23 cellular contexts compared by ENCODE assay signal in the genomic region with DNA sequence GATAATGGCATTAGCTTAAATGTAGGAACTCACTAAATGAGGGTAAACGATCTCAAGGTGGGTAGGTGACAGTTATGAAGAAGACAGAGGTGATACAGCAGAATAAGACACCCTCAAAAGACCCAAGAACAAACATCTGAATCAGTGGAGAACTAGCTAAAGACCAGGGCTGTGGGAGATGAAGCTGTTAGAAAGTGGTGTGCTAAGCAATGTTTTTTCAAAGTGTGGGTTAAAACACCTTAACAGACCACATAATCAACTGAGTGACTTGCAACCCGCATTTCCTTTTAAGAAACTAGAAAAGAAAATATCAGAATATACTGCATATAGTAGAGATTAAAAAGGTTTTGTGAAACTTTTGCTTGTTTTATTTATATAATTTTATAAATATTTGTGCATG.
DNase-seq lines count a peak whose midpoint lies in the region; ATAC-seq and TF ChIP-seq lines count a peak whose summit lies in the region.
"Had no signal": no experiment of that assay in that cellular context is flagged by ENCODE, and none has a peak within 500 bp of the region (broad histone marks: within the 10 kb centered on the region; RNA-seq: fewer than 3 reads in every experiment).

No MANE protein-coding gene starts in this region.

- no peaks in the 10 kb centered on the region for H3K27me3 ChIP-seq in CD8-positive, alpha-beta T cell (ENCODE audit: insufficient read depth, low read length)

- CTCF ChIA-PET in activated CD4-positive, alpha-beta memory T cell treated with anti-CD3 and anti-CD28 coated beads, Interleukin-2, amount 10 ng/mL, durations not matched to agents 7 days and 5 days (lab: Charles Lee): interaction anchor here (0.6 to 1.5 kb wide), 3 partner anchors 88 to 117 kb away, joined by 4 to 6 read pairs (median 5); no protein-coding TSS in a partner anchor
- CTCF ChIA-PET in activated CD4-positive, alpha-beta memory T cell treated with anti-CD3 and anti-CD28 coated beads for 36 hours (lab: Charles Lee): interaction anchor here (0.6 to 1.5 kb wide), 3 partner anchors 88 to 190 kb away, joined by 4 to 6 read pairs (median 4); no protein-coding TSS in a partner anchor
- CTCF ChIA-PET in CD8-positive, alpha-beta T cell (lab: Charles Lee): interaction anchor here (1.0 to 1.6 kb wide), 5 partner anchors 14 to 278 kb away, joined by 3 to 5 read pairs (median 4); no protein-coding TSS in a partner anchor

- H3K4me1 Mint-ChIP-seq in activated CD4-positive, alpha-beta memory T cell treated with anti-CD3 and anti-CD28 coated beads, Interleukin-2, amount 10 ng/mL, durations not matched to agents 7 days and 5 days: peaks cover 5% of the 10 kb centered on the region
- H3K4me1 Mint-ChIP-seq in activated CD4-positive, alpha-beta memory T cell treated with anti-CD3 and anti-CD28 coated beads for 36 hours (ENCODE audit: low read depth): no peaks in the 10 kb centered on the region
- H3K4me1 Mint-ChIP-seq in CD8-positive, alpha-beta T cell (ENCODE audit: low read depth): peaks cover 21% of the 10 kb centered on the region
- H3K4me1 Mint-ChIP-seq in activated T-helper 17 cell treated with anti-CD3 and anti-CD28 coated beads, Interleukin-2, amount 50 U/mL, for 72 hours: peaks cover 4% of the 10 kb centered on the region
- H3K4me1 Mint-ChIP-seq in natural killer cell: peaks cover 32 to 35% of the 10 kb centered on the region in 2 donors
- H3K4me1 Mint-ChIP-seq: CD14-positive monocyte had no signal

- H3K4me1 ChIP-seq in CD8-positive, alpha-beta T cell (ENCODE audit: insufficient read depth, low read length): peaks cover 4% of the 10 kb centered on the region
- H3K4me1 ChIP-seq: HAP-1 had no signal

- H3K36me3 Mint-ChIP-seq in activated CD4-positive, alpha-beta memory T cell treated with anti-CD3 and anti-CD28 coated beads, Interleukin-2, amount 10 ng/mL, durations not matched to agents 7 days and 5 days (ENCODE audit: low read depth): peaks cover 59% of the 10 kb centered on the region
- H3K36me3 Mint-ChIP-seq in activated CD4-positive, alpha-beta memory T cell treated with anti-CD3 and anti-CD28 coated beads for 36 hours: peaks cover 50% of the 10 kb centered on the region
- H3K36me3 Mint-ChIP-seq in CD8-positive, alpha-beta T cell: peaks cover 70% of the 10 kb centered on the region
- peaks cover 79% of the 10 kb centered on the region for H3K36me3 Mint-ChIP-seq in activated T-helper 17 cell treated with anti-CD3 and anti-CD28 coated beads, Interleukin-2, amount 50 U/mL, for 72 hours (ENCODE audit: low read depth)
- peaks cover 10% of the 10 kb centered on the region for H3K36me3 Mint-ChIP-seq in natural killer cell

- H3K4me3 Mint-ChIP-seq in activated CD4-positive, alpha-beta memory T cell treated with anti-CD3 and anti-CD28 coated beads, Interleukin-2, amount 10 ng/mL, durations not matched to agents 7 days and 5 days: no peak overlapping the region
- H3K4me3 Mint-ChIP-seq in activated CD4-positive, alpha-beta memory T cell treated with anti-CD3 and anti-CD28 coated beads for 36 hours: no peak overlapping the region
- no peak overlapping the region for H3K4me3 Mint-ChIP-seq in CD8-positive, alpha-beta T cell
- H3K4me3 Mint-ChIP-seq in activated T-helper 17 cell treated with anti-CD3 and anti-CD28 coated beads, Interleukin-2, amount 50 U/mL, for 72 hours: no peak overlapping the region
- peak overlapping the region; percentile 49 for H3K4me3 Mint-ChIP-seq in natural killer cell
- H3K4me3 Mint-ChIP-seq: CD14-positive monocyte had no signal

- DNase-seq in activated CD4-positive, alpha-beta memory T cell treated with anti-CD3 and anti-CD28 coated beads, Interleukin-2, amount 10 ng/mL, durations not matched to agents 7 days and 5 days: no peak
- no peak for DNase-seq in activated CD4-positive, alpha-beta memory T cell treated with anti-CD3 and anti-CD28 coated beads for 36 hours
- DNase-seq in CD8-positive, alpha-beta T cell: no peak
- DNase-seq in natural killer cell (no peak), 8988T (no peak), RKO (ENCODE audit: low spot score) (no peak)
- DNase-seq: DMS153, GF-D8, KG1, NCI-H1417, NCI-H187, NCI-H2107, NCI-H2227 treated with DMSO at 0.1 percent for 48 hours, NCI-H510A treated with DMSO at 0.1 percent for 48 hours, NCI-H82, OCI-M1, RPMI8226 had no signal

- H3K27ac ChIP-seq in CD8-positive, alpha-beta T cell (ENCODE audit: low read depth, low read length): no peak overlapping the region
- H3K27ac ChIP-seq: 22Rv1 had no signal

- POLR2A ChIA-PET in activated CD4-positive, alpha-beta memory T cell treated with anti-CD3 and anti-CD28 coated beads, Interleukin-2, amount 10 ng/mL, durations not matched to agents 7 days and 5 days (lab: Charles Lee): interaction anchor here (0.9 to 1.0 kb wide), 2 partner anchors 21 to 213 kb away, joined by 3 read pairs; a partner anchor contains a TSS
- POLR2A ChIA-PET in activated CD4-positive, alpha-beta memory T cell treated with anti-CD3 and anti-CD28 coated beads for 36 hours (lab: Charles Lee): no interaction called here
- POLR2A ChIA-PET in CD8-positive, alpha-beta T cell (lab: Charles Lee): interaction anchor here (1.2 kb wide), 1 partner anchor 70 kb away, joined by 5 read pairs; a partner anchor contains a TSS

- H3K9me3 Mint-ChIP-seq in activated CD4-positive, alpha-beta memory T cell treated with anti-CD3 and anti-CD28 coated beads, Interleukin-2, amount 10 ng/mL, durations not matched to agents 7 days and 5 days: peaks cover 9% of the 10 kb centered on the region
- H3K9me3 Mint-ChIP-seq in activated CD4-positive, alpha-beta memory T cell treated with anti-CD3 and anti-CD28 coated beads for 36 hours: no peaks in the 10 kb centered on the region
- H3K9me3 Mint-ChIP-seq in CD8-positive, alpha-beta T cell: peaks cover 2% of the 10 kb centered on the region
- H3K9me3 Mint-ChIP-seq in activated T-helper 17 cell treated with anti-CD3 and anti-CD28 coated beads, Interleukin-2, amount 50 U/mL, for 72 hours: no peaks in the 10 kb centered on the region
- no peaks in the 10 kb centered on the region for H3K9me3 Mint-ChIP-seq in natural killer cell

- H3K27me3 Mint-ChIP-seq in activated CD4-positive, alpha-beta memory T cell treated with anti-CD3 and anti-CD28 coated beads, Interleukin-2, amount 10 ng/mL, durations not matched to agents 7 days and 5 days: no peaks in the 10 kb centered on the region
- H3K27me3 Mint-ChIP-seq in activated CD4-positive, alpha-beta memory T cell treated with anti-CD3 and anti-CD28 coated beads for 36 hours: no peaks in the 10 kb centered on the region
- no peaks in the 10 kb centered on the region for H3K27me3 Mint-ChIP-seq in CD8-positive, alpha-beta T cell (ENCODE audit: low read depth)
- no peaks in the 10 kb centered on the region for H3K27me3 Mint-ChIP-seq in activated T-helper 17 cell treated with anti-CD3 and anti-CD28 coated beads, Interleukin-2, amount 50 U/mL, for 72 hours
- H3K27me3 Mint-ChIP-seq in natural killer cell (ENCODE audit: low read depth in 2 of 2): no peaks in the 10 kb centered on the region

- H3K9me3 ChIP-seq in CD8-positive, alpha-beta T cell (ENCODE audit: low read length): no peaks in the 10 kb centered on the region

- intact Hi-C loops in activated CD4-positive, alpha-beta memory T cell treated with anti-CD3 and anti-CD28 coated beads for 36 hours (cut with micrococcal nuclease): no loop called here
- intact Hi-C loops in CD8-positive, alpha-beta T cell (cut with DNase I, micrococcal nuclease): no loop called here
- intact Hi-C loops in natural killer cell (cut with micrococcal nuclease): no loop called here

- H3K27ac Mint-ChIP-seq in activated CD4-positive, alpha-beta memory T cell treated with anti-CD3 and anti-CD28 coated beads, Interleukin-2, amount 10 ng/mL, durations not matched to agents 7 days and 5 days: peak overlapping the region; percentile 4
- no peak overlapping the region for H3K27ac Mint-ChIP-seq in activated CD4-positive, alpha-beta memory T cell treated with anti-CD3 and anti-CD28 coated beads for 36 hours
- peak overlapping the region; percentile 30 for H3K27ac Mint-ChIP-seq in CD8-positive, alpha-beta T cell
- H3K27ac Mint-ChIP-seq in activated T-helper 17 cell treated with anti-CD3 and anti-CD28 coated beads, Interleukin-2, amount 50 U/mL, for 72 hours: peak overlapping the region; percentile 24
- peak overlapping the region; percentile 81 to 88 for H3K27ac Mint-ChIP-seq in natural killer cell

- H3K4me3 ChIP-seq in CD8-positive, alpha-beta T cell (ENCODE audit: low read depth, low read length): no peak overlapping the region
- H3K4me3 ChIP-seq: HAP-1 had no signal

- TF ChIP-seq CTCF in CD8-positive, alpha-beta T cell (IDR thresholded peaks at IDR 0.05): no peak
- no peak for TF ChIP-seq CTCF in natural killer cell (IDR thresholded peaks at IDR 0.05)

- ATAC-seq in CD8-positive, alpha-beta T cell: no peak
- ATAC-seq in activated T-helper 17 cell treated with anti-CD3 and anti-CD28 coated beads, Interleukin-2, amount 50 U/mL, for 72 hours (replicated peaks): no peak
- ATAC-seq in natural killer cell (peak; percentile 80 to 94 (median 83)), GM18498 (IDR thresholded peaks at IDR 0.05; ENCODE audit: unreplicated experiment) (no peak)
- ATAC-seq: HepG2 had no signal

- no peaks in the 10 kb centered on the region for H3K36me3 ChIP-seq in CD8-positive, alpha-beta T cell (ENCODE audit: insufficient read depth, low read length)

Comparison
In these comparisons a context has a peak if more than half of its experiments do, and no peak if none do; other contexts are left out.
1. ATAC-seq: peak in natural killer cell (3 of 3); none in CD8-positive, alpha-beta T cell (single experiment), activated T-helper 17 cell treated with anti-CD3 and anti-CD28 coated beads, Interleukin-2, amount 50 U/mL, for 72 hours (single experiment) and GM18498 (single experiment).